19 cellular contexts compared by ENCODE assay signal in genomic region chr1:224450956-224451350, GRCh38.
"Had no signal": no experiment of that assay in that cellular context is flagged by ENCODE, and none has a peak within 500 bp of the region (broad histone marks: within the 10 kb centered on the region; RNA-seq: fewer than 3 reads in every experiment).

No MANE protein-coding gene starts in this region.

- H3K4me3 ChIP-seq: cardiac muscle cell, heart left ventricle, lung, tibial nerve had no signal

- H3K9me3 ChIP-seq: heart left ventricle, neutrophil, tibial nerve had no signal

- H3K9me3 Mint-ChIP-seq: activated CD4-positive, alpha-beta T cell treated with anti-CD3 and anti-CD28 coated beads, Interleukin-2, amount 10 ng/mL, durations not matched to agents 24 days and 14 days; activated T-helper 17 cell treated with anti-CD3 and anti-CD28 coated beads, Interleukin-2, amount 50 U/mL, for 72 hours; immature natural killer cell; naive B cell had no signal

- H3K36me3 Mint-ChIP-seq: naive B cell had no signal

- H3K4me3 Mint-ChIP-seq: activated CD4-positive, alpha-beta T cell treated with anti-CD3 and anti-CD28 coated beads, Interleukin-2, amount 10 ng/mL, durations not matched to agents 24 days and 14 days; activated T-helper 17 cell treated with anti-CD3 and anti-CD28 coated beads, Interleukin-2, amount 50 U/mL, for 72 hours; immature natural killer cell; naive B cell had no signal

- DNase-seq: activated CD4-positive, alpha-beta T cell treated with anti-CD3 and anti-CD28 coated beads, Interleukin-2, amount 10 ng/mL, durations not matched to agents 24 days and 14 days; activated CD4-positive, CD25-positive, alpha-beta regulatory T cell; activated naive CD4-positive, alpha-beta T cell treated with Interleukin-2 at 50 U/mL for 16 hours; activated T-cell treated with anti-CD3 and anti-CD28 coated beads for 4 hours; heart left ventricle; immature natural killer cell; left cardiac atrium; naive B cell; retina; stimulated activated CD4-positive, alpha-beta T cell treated with anti-CD3 and anti-CD28 coated beads, Interleukin-4, amount 100 ng/mL, for 24 hours; stimulated activated naive CD4-positive, alpha-beta T cell treated with Interleukin-2 at 50 U/mL for 16 hours; substantia nigra; SW 1271 had no signal

- H2AFZ ChIP-seq: parathyroid adenoma had no signal

- H3K27ac ChIP-seq: cardiac muscle cell, heart left ventricle, neutrophil, parathyroid adenoma, tibial nerve had no signal

- H3K27me3 ChIP-seq: cardiac muscle cell, heart left ventricle, neutrophil, tibial nerve had no signal

- ATAC-seq: activated T-helper 17 cell treated with anti-CD3 and anti-CD28 coated beads, Interleukin-2, amount 50 U/mL, for 72 hours; heart left ventricle; left cardiac atrium had no signal

- H3K4me1 ChIP-seq: parathyroid adenoma had no signal

- H3K27me3 Mint-ChIP-seq: activated CD4-positive, alpha-beta T cell treated with anti-CD3 and anti-CD28 coated beads, Interleukin-2, amount 10 ng/mL, durations not matched to agents 24 days and 14 days; activated T-helper 17 cell treated with anti-CD3 and anti-CD28 coated beads, Interleukin-2, amount 50 U/mL, for 72 hours; naive B cell had no signal

- H3K9ac ChIP-seq: parathyroid adenoma had no signal

- H3K36me3 ChIP-seq: cardiac muscle cell, neutrophil, tibial nerve had no signal
